In genomic region chr15:88654430-88655102, GRCh38 we compare ENCODE assay signal across 22 cellular contexts. TPM values are rescaled to one million over a fixed set of nuclear protein-coding genes. Genes with fewer than 3 reads are reported as not detected.
A peak's percentile ranks its signal among the peaks of the same experiment; 100 is the strongest.
DNase-seq lines count a peak whose midpoint lies in the region; ATAC-seq and TF ChIP-seq lines count a peak whose summit lies in the region.
"Had no signal": no experiment of that assay in that cellular context is flagged by ENCODE, and none has a peak within 500 bp of the region (broad histone marks: within the 10 kb centered on the region; RNA-seq: fewer than 3 reads in every experiment).

No MANE protein-coding gene starts in this region.

- H3K27me3 ChIP-seq in right atrium auricular region, result no peaks in the 10 kb centered on the region
- H3K27me3 ChIP-seq: adrenal gland, breast epithelium, heart right ventricle, transverse colon had no signal

- H3K9me3 ChIP-seq in right atrium auricular region, result no peaks in the 10 kb centered on the region
- H3K9me3 ChIP-seq: adrenal gland, breast epithelium, heart right ventricle, transverse colon had no signal

- no peaks in the 10 kb centered on the region for H3K9me3 Mint-ChIP-seq in activated naive CD8-positive, alpha-beta T cell treated with anti-CD3 and anti-CD28 coated beads for 36 hours
- H3K9me3 Mint-ChIP-seq in naive thymus-derived CD8-positive, alpha-beta T cell, result no peaks in the 10 kb centered on the region
- H3K9me3 Mint-ChIP-seq in type B pancreatic cell, result no peaks in the 10 kb centered on the region
- H3K9me3 Mint-ChIP-seq: CD4-positive, CD25-positive, alpha-beta regulatory T cell had no signal

- intact Hi-C loops in Right ventricle myocardium inferior (cut with DNase I), result no loop called here

- peaks cover 20% of the 10 kb centered on the region for H3K36me3 Mint-ChIP-seq in activated naive CD8-positive, alpha-beta T cell treated with anti-CD3 and anti-CD28 coated beads for 36 hours
- peaks cover 0 to 19% (median 11%) of the 10 kb centered on the region in 3 donors for H3K36me3 Mint-ChIP-seq in naive thymus-derived CD8-positive, alpha-beta T cell
- H3K36me3 Mint-ChIP-seq in type B pancreatic cell, result no peaks in the 10 kb centered on the region

- H3K27ac Mint-ChIP-seq in activated naive CD8-positive, alpha-beta T cell treated with anti-CD3 and anti-CD28 coated beads for 36 hours, result peak overlapping the region; percentile 68
- peak overlapping the region; percentile 72 to 95 (median 92) for H3K27ac Mint-ChIP-seq in naive thymus-derived CD8-positive, alpha-beta T cell
- H3K27ac Mint-ChIP-seq in type B pancreatic cell, result no peak overlapping the region

- no peaks in the 10 kb centered on the region for H3K36me3 ChIP-seq in right atrium auricular region
- H3K36me3 ChIP-seq: adrenal gland, breast epithelium, transverse colon had no signal

- no peak for ATAC-seq in Right ventricle myocardium inferior
- ATAC-seq in naive thymus-derived CD8-positive, alpha-beta T cell, result no peak
- ATAC-seq: heart right ventricle, left ventricle myocardium superior, right cardiac atrium had no signal

- peaks cover 0 to 7% of the 10 kb centered on the region in 2 donors for H3K4me1 ChIP-seq in right atrium auricular region
- H3K4me1 ChIP-seq: adrenal gland, breast epithelium had no signal

- no peak overlapping the region for H3K4me3 Mint-ChIP-seq in activated naive CD8-positive, alpha-beta T cell treated with anti-CD3 and anti-CD28 coated beads for 36 hours
- peak overlapping the region in 7 of 10 donors; percentile 15 to 79 (median 55) for H3K4me3 Mint-ChIP-seq in naive thymus-derived CD8-positive, alpha-beta T cell
- no peak overlapping the region for H3K4me3 Mint-ChIP-seq in type B pancreatic cell

- H3K27me3 Mint-ChIP-seq in activated naive CD8-positive, alpha-beta T cell treated with anti-CD3 and anti-CD28 coated beads for 36 hours, result no peaks in the 10 kb centered on the region
- H3K27me3 Mint-ChIP-seq in naive thymus-derived CD8-positive, alpha-beta T cell, result no peaks in the 10 kb centered on the region
- H3K27me3 Mint-ChIP-seq in type B pancreatic cell, result peaks cover 7% of the 10 kb centered on the region
- H3K27me3 Mint-ChIP-seq: CD4-positive, CD25-positive, alpha-beta regulatory T cell had no signal

- peaks cover 73% of the 10 kb centered on the region for H3K4me1 Mint-ChIP-seq in activated naive CD8-positive, alpha-beta T cell treated with anti-CD3 and anti-CD28 coated beads for 36 hours
- peaks cover 48 to 95% (median 90%) of the 10 kb centered on the region in 4 donors for H3K4me1 Mint-ChIP-seq in naive thymus-derived CD8-positive, alpha-beta T cell
- peaks cover 14% of the 10 kb centered on the region for H3K4me1 Mint-ChIP-seq in type B pancreatic cell (ENCODE audit: unreplicated experiment)

- H3K4me3 ChIP-seq in right atrium auricular region, result no peak overlapping the region
- H3K4me3 ChIP-seq: adrenal gland, breast epithelium, heart right ventricle, transverse colon had no signal

- no peak overlapping the region for H3K27ac ChIP-seq in right atrium auricular region
- H3K27ac ChIP-seq: adrenal gland, breast epithelium, transverse colon had no signal

- DNase-seq in right atrium auricular region (ENCODE audit: low spot score) (peak; percentile 52), Right ventricle myocardium inferior (ENCODE audit: missing footprints) (no peak), type B pancreatic cell (ENCODE audit: extremely low spot score, unreplicated experiment) (peak; percentile 40), KG1 (lab: John Stamatoyannopoulos, UW) (no peak), NCI-H1436 treated with DMSO at 0.1 percent for 48 hours (lab: John Stamatoyannopoulos, UW) (no peak)
- no peak for DNase-seq in activated naive CD8-positive, alpha-beta T cell treated with anti-CD3 and anti-CD28 coated beads for 36 hours
- DNase-seq in naive thymus-derived CD8-positive, alpha-beta T cell, result no peak
- no peak for DNase-seq in effector CD4-positive, alpha-beta T cell
- DNase-seq: activated effector memory CD4-positive, alpha-beta T cell treated with Interleukin-2 at 50 U/mL for 16 hours; CD4-positive, CD25-positive, alpha-beta regulatory T cell; dermis blood vessel endothelial cell; DMS53; heart right ventricle; KBM-7; left ventricle myocardium superior; NCI-H1694 treated with DMSO at 0.1 percent for 48 hours; right cardiac atrium; Right ventricle myocardium superior; stimulated activated naive CD4-positive, alpha-beta T cell; transverse colon had no signal

- POLR2A ChIA-PET in naive thymus-derived CD8-positive, alpha-beta T cell (lab: Charles Lee), result interaction anchor here (1.6 to 9.8 kb wide), 4 partner anchors 8 to 187 kb away, joined by 3 to 80 read pairs (median 8); partner anchors contain the start of genes AEN, MRPL46 and MRPS11

- TF ChIP-seq CTCF in right atrium auricular region (IDR thresholded peaks at IDR 0.05) (no peak), type B pancreatic cell (conservative IDR thresholded peaks at IDR 0.05) (no peak)

RNA-seq across cellular contexts. Expression of gene ISG20, which starts 15.8 kb away (rescaled TPM):
- total RNA-seq in right atrium auricular region (10 to 100 TPM in 1 of 2 donors, 1 to 10 TPM in 1; 2.3 to 11.1 TPM), Right ventricle myocardium inferior (1.8 TPM), type B pancreatic cell (ENCODE audit: low replicate concordance) (4.9 and 7.9 TPM in 2 replicates)
- 100 to 1,000 TPM; 108 to 110 TPM for total RNA-seq in activated naive CD8-positive, alpha-beta T cell treated with anti-CD3 and anti-CD28 coated beads for 36 hours
- total RNA-seq in naive thymus-derived CD8-positive, alpha-beta T cell, result 100 to 1,000 TPM; 142 to 143 TPM
- polyA plus RNA-seq in naive thymus-derived CD8-positive, alpha-beta T cell, result 100 to 1,000 TPM; 422 to 562 (median 537) TPM

RNA-seq across cellular contexts. Expression of gene AEN, which starts 33.4 kb away (rescaled TPM):
- total RNA-seq in right atrium auricular region (1 to 10 TPM; 5.1 to 8.0 TPM), Right ventricle myocardium inferior (12.0 TPM), type B pancreatic cell (ENCODE audit: low replicate concordance) (48.9 and 62.9 TPM in 2 replicates)
- 10 to 100 TPM; 76.1 to 81.8 TPM for total RNA-seq in activated naive CD8-positive, alpha-beta T cell treated with anti-CD3 and anti-CD28 coated beads for 36 hours
- 10 to 100 TPM; 49.6 to 51.6 TPM for total RNA-seq in naive thymus-derived CD8-positive, alpha-beta T cell
- polyA plus RNA-seq in naive thymus-derived CD8-positive, alpha-beta T cell, result 10 to 100 TPM; 18.0 to 32.9 (median 25.7) TPM

Comparison
In these comparisons a context has a peak if more than half of its experiments do, and no peak if none do; other contexts are left out.
1. DNase-seq: peak in right atrium auricular region (single experiment) and type B pancreatic cell (single experiment); none in Right ventricle myocardium inferior (single experiment), activated naive CD8-positive, alpha-beta T cell treated with anti-CD3 and anti-CD28 coated beads for 36 hours (single experiment), naive thymus-derived CD8-positive, alpha-beta T cell (0 of 10), effector CD4-positive, alpha-beta T cell (single experiment), KG1 (single experiment) and NCI-H1436 treated with DMSO at 0.1 percent for 48 hours (single experiment).
2. H3K4me3 Mint-ChIP-seq: peak in naive thymus-derived CD8-positive, alpha-beta T cell (7 of 10); none in activated naive CD8-positive, alpha-beta T cell treated with anti-CD3 and anti-CD28 coated beads for 36 hours (single experiment) and type B pancreatic cell (single experiment).
3. RNA of gene ISG20, which starts 15.8 kb away (total RNA-seq): 142 to 143 TPM in naive thymus-derived CD8-positive, alpha-beta T cell and 108 to 110 TPM in activated naive CD8-positive, alpha-beta T cell treated with anti-CD3 and anti-CD28 coated beads for 36 hours; 2.3 to 11.1 TPM in right atrium auricular region, 4.9 to 7.9 TPM in type B pancreatic cell and 1.8 TPM in Right ventricle myocardium inferior (single experiment); every median in the first group is over 4 times any median in the second.